ENCODE assay signal across 1 cellular context in the genomic region with DNA sequence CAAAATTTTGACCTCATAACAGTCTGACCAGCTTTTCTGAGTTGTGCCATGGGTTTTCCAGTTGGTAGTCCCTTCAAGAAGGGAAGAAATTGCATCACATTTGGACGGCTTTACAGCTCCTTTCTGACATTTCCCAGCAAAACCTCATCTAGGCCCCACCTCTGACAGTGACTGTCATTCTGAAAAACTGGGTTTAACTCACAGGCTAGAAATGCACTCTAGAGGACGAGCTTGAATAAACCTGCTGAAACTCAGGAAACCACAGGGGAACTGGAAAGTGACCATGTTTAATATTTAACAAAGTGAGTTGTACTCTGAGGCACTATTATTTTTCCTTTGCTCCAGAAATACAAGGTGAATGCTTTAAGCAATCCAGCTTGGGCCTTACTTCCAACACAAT.
TF ChIP-seq lines count a peak whose summit lies in the region.

No MANE protein-coding gene starts in this region.

TF ChIP-seq in HepG2, 621 proteins besides CTCF, POLR2A, EP300 and RAD21:
- TF ChIP-seq BATF2 (CRISPR knock-in tag; IDR thresholded peaks at IDR 0.05) (no peak), EHMT2 (IDR thresholded peaks at IDR 0.05; ENCODE audit: borderline replicate concordance, low read depth, low read length) (no peak), ELF4 (CRISPR knock-in tag; IDR thresholded peaks at IDR 0.05; ENCODE audit: borderline replicate concordance) (no peak), RFX1 (IDR thresholded peaks at IDR 0.05) (no peak), ZNF746 (CRISPR knock-in tag; IDR thresholded peaks at IDR 0.05) (no peak), SMAD9 (CRISPR knock-in tag; IDR thresholded peaks at IDR 0.05) (no peak)
- TF ChIP-seq, protein P1, sequence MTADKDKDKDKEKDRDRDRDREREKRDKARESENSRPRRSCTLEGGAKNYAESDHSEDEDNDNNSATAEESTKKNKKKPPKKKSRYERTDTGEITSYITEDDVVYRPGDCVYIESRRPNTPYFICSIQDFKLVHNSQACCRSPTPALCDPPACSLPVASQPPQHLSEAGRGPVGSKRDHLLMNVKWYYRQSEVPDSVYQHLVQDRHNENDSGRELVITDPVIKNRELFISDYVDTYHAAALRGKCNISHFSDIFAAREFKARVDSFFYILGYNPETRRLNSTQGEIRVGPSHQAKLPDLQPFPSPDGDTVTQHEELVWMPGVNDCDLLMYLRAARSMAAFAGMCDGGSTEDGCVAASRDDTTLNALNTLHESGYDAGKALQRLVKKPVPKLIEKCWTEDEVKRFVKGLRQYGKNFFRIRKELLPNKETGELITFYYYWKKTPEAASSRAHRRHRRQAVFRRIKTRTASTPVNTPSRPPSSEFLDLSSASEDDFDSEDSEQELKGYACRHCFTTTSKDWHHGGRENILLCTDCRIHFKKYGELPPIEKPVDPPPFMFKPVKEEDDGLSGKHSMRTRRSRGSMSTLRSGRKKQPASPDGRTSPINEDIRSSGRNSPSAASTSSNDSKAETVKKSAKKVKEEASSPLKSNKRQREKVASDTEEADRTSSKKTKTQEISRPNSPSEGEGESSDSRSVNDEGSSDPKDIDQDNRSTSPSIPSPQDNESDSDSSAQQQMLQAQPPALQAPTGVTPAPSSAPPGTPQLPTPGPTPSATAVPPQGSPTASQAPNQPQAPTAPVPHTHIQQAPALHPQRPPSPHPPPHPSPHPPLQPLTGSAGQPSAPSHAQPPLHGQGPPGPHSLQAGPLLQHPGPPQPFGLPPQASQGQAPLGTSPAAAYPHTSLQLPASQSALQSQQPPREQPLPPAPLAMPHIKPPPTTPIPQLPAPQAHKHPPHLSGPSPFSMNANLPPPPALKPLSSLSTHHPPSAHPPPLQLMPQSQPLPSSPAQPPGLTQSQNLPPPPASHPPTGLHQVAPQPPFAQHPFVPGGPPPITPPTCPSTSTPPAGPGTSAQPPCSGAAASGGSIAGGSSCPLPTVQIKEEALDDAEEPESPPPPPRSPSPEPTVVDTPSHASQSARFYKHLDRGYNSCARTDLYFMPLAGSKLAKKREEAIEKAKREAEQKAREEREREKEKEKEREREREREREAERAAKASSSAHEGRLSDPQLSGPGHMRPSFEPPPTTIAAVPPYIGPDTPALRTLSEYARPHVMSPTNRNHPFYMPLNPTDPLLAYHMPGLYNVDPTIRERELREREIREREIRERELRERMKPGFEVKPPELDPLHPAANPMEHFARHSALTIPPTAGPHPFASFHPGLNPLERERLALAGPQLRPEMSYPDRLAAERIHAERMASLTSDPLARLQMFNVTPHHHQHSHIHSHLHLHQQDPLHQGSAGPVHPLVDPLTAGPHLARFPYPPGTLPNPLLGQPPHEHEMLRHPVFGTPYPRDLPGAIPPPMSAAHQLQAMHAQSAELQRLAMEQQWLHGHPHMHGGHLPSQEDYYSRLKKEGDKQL (CRISPR knock-in tag; IDR thresholded peaks at IDR 0.05; ENCODE audit: low read depth): no peak
